ENCODE assay signal across 24 cellular contexts in the genomic region with DNA sequence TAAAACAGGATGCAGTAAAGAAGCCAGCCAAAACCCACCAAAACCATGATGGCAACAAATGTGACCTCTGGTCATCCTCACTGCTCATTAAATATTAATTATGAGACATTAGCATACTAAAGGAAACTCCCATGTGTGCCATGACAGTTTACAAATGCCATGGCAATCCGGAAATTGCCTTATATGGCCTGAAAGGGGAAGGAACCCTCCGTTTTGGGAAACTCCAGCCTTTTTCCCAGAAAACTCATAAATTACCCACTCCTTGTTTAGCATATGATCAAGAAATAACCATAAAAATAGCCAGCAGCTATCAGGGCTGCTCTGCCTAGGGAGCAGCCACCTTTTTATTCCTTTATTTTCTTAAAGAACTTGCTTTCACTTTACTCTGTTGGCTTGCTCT.
"Had no signal": no experiment of that assay in that cellular context is flagged by ENCODE, and none has a peak within 500 bp of the region (broad histone marks: within the 10 kb centered on the region; RNA-seq: fewer than 3 reads in every experiment).

No MANE protein-coding gene starts in this region.

- DNase-seq: dorsolateral prefrontal cortex; effector CD4-positive, alpha-beta T cell; foreskin fibroblast; heart left ventricle; immature natural killer cell; islet precursor cell; kidney glomerular epithelial cell; left colon; mesendoderm; midbrain; naive thymus-derived CD4-positive, alpha-beta T cell; sigmoid colon; stimulated activated CD4-positive, alpha-beta T cell treated with anti-CD3 and anti-CD28 coated beads, Interleukin-4, amount 100 ng/mL, for 4 hours; stimulated activated naive B cell treated with anti-CD40 and anti-IgM and Interleukin-4, amounts not matched to agents 10 μg/mL and 1 μg/mL and 100 μg/mL, for 72 hours; upper lobe of left lung had no signal

- H3K27me3 ChIP-seq: gastroesophageal sphincter, heart left ventricle, hepatocyte, neural progenitor cell, right atrium auricular region, sigmoid colon, tibial nerve, upper lobe of left lung had no signal

- H3K4me3 Mint-ChIP-seq: immature natural killer cell; naive thymus-derived CD4-positive, alpha-beta T cell; nephron; neural progenitor cell; stimulated activated naive B cell treated with anti-CD40 and anti-IgM and Interleukin-4, amounts not matched to agents 10 μg/mL and 1 μg/mL and 100 μg/mL, for 72 hours; stimulated activated naive CD8-positive, alpha-beta T cell treated with anti-CD3 and anti-CD28 coated beads, Interleukin-15, Interleukin-2, amounts not matched to agents 100 ng/mL and 50 ng/mL, for 24 hours had no signal

- ATAC-seq: gastroesophageal sphincter; heart left ventricle; left colon; naive thymus-derived CD4-positive, alpha-beta T cell; stimulated activated naive B cell treated with anti-CD40 and anti-IgM and Interleukin-4, amounts not matched to agents 10 μg/mL and 1 μg/mL and 100 μg/mL, for 72 hours had no signal

- H3K4me3 ChIP-seq: dorsolateral prefrontal cortex, gastroesophageal sphincter, heart left ventricle, hepatocyte, neural progenitor cell, prostate gland, right atrium auricular region, sigmoid colon, thoracic aorta, tibial nerve, upper lobe of left lung had no signal

- H2AFZ ChIP-seq: hepatocyte, neural progenitor cell had no signal

- H3K9me3 ChIP-seq: prostate gland, right atrium auricular region, sigmoid colon, thoracic aorta, upper lobe of left lung had no signal

- H3K79me2 ChIP-seq: hepatocyte had no signal

- H3K4me2 ChIP-seq: hepatocyte, neural progenitor cell had no signal

- H3K4me1 ChIP-seq: gastroesophageal sphincter, heart left ventricle, neural progenitor cell, prostate gland, right atrium auricular region, sigmoid colon, tibial nerve, upper lobe of left lung had no signal

- H3K27me3 Mint-ChIP-seq: stimulated activated naive B cell treated with anti-CD40 and anti-IgM and Interleukin-4, amounts not matched to agents 10 μg/mL and 1 μg/mL and 100 μg/mL, for 72 hours had no signal

- H3K27ac ChIP-seq: dorsolateral prefrontal cortex, gastroesophageal sphincter, heart left ventricle, hepatocyte, neural progenitor cell, prostate gland, right atrium auricular region, sigmoid colon, thoracic aorta, tibial nerve, upper lobe of left lung had no signal

- H3K36me3 Mint-ChIP-seq: immature natural killer cell; naive thymus-derived CD4-positive, alpha-beta T cell; neural progenitor cell; stimulated activated naive B cell treated with anti-CD40 and anti-IgM and Interleukin-4, amounts not matched to agents 10 μg/mL and 1 μg/mL and 100 μg/mL, for 72 hours had no signal

- H3K36me3 ChIP-seq: gastroesophageal sphincter, heart left ventricle, neural progenitor cell, prostate gland, right atrium auricular region, sigmoid colon, thoracic aorta, tibial nerve, upper lobe of left lung had no signal

- H3K9ac ChIP-seq: neural progenitor cell had no signal

- H3K4me1 Mint-ChIP-seq: immature natural killer cell; naive thymus-derived CD4-positive, alpha-beta T cell; nephron; neural progenitor cell; stimulated activated naive B cell treated with anti-CD40 and anti-IgM and Interleukin-4, amounts not matched to agents 10 μg/mL and 1 μg/mL and 100 μg/mL, for 72 hours had no signal

- H3K27ac Mint-ChIP-seq: immature natural killer cell; naive thymus-derived CD4-positive, alpha-beta T cell; nephron; neural progenitor cell; stimulated activated naive B cell treated with anti-CD40 and anti-IgM and Interleukin-4, amounts not matched to agents 10 μg/mL and 1 μg/mL and 100 μg/mL, for 72 hours; stimulated activated naive CD8-positive, alpha-beta T cell treated with anti-CD3 and anti-CD28 coated beads, Interleukin-15, Interleukin-2, amounts not matched to agents 100 ng/mL and 50 ng/mL, for 24 hours had no signal
